28 cellular contexts compared by ENCODE assay signal in the genomic region with DNA sequence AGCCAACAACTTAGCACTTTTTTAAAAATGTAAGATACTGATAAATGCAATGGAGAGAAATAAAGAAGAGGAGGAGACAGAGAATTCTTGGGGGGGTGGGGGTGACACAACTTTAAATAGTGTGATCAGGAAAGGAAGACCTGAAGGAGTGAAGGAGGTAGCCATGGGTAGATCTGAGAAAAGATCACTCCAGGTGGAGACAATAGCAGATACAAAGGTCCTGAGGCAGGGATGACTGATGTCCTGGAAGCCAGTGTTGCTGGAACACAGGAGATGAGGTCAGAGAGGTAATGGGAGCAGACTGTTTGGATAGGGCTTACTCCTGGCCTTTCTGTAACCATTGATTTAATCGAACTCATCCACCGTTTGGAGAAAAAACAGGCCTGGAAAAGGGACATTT. TPM values are rescaled to one million over a fixed set of nuclear protein-coding genes. Genes with fewer than 3 reads are reported as not detected.
DNase-seq lines count a peak whose midpoint lies in the region; ATAC-seq and TF ChIP-seq lines count a peak whose summit lies in the region.
"Had no signal": no experiment of that assay in that cellular context is flagged by ENCODE, and none has a peak within 500 bp of the region (broad histone marks: within the 10 kb centered on the region; RNA-seq: fewer than 3 reads in every experiment).

No MANE protein-coding gene starts in this region.

- H3K4me3 Mint-ChIP-seq in MCF 10A (ENCODE audit: unreplicated experiment): no peak overlapping the region
- H3K4me3 Mint-ChIP-seq in activated naive CD4-positive, alpha-beta T cell treated with anti-CD3 and anti-CD28 coated beads, Interleukin-2, amount 10 ng/mL, durations not matched to agents 7 days and 5 days: no peak overlapping the region
- H3K4me3 Mint-ChIP-seq: CD14-positive monocyte; CD4-positive, alpha-beta memory T cell; CD4-positive, CD25-positive, alpha-beta regulatory T cell; CD8-positive, alpha-beta memory T cell had no signal

- no peaks in the 10 kb centered on the region for H3K9me3 Mint-ChIP-seq in MCF 10A (ENCODE audit: unreplicated experiment)
- H3K9me3 Mint-ChIP-seq in activated naive CD4-positive, alpha-beta T cell treated with anti-CD3 and anti-CD28 coated beads, Interleukin-2, amount 10 ng/mL, durations not matched to agents 7 days and 5 days: no peaks in the 10 kb centered on the region
- H3K9me3 Mint-ChIP-seq: CD4-positive, CD25-positive, alpha-beta regulatory T cell; CD8-positive, alpha-beta memory T cell had no signal

- no peak overlapping the region for H3K4me3 ChIP-seq in breast epithelium
- H3K4me3 ChIP-seq: BLaER1, GM12878 had no signal

- no peak for TF ChIP-seq POLR2A in breast epithelium (IDR thresholded peaks at IDR 0.05)

- TF ChIP-seq CTCF in MCF 10A (IDR thresholded peaks at IDR 0.05; ENCODE audit: unreplicated experiment) (no peak), breast epithelium (IDR thresholded peaks at IDR 0.05) (no peak)

- H3K4me1 Mint-ChIP-seq in MCF 10A (ENCODE audit: insufficient read depth, unreplicated experiment): peaks cover 59% of the 10 kb centered on the region
- H3K4me1 Mint-ChIP-seq in activated naive CD4-positive, alpha-beta T cell treated with anti-CD3 and anti-CD28 coated beads, Interleukin-2, amount 10 ng/mL, durations not matched to agents 7 days and 5 days: no peaks in the 10 kb centered on the region
- H3K4me1 Mint-ChIP-seq: CD14-positive monocyte; CD4-positive, alpha-beta memory T cell; CD4-positive, CD25-positive, alpha-beta regulatory T cell; CD8-positive, alpha-beta memory T cell had no signal

- H3K4me1 ChIP-seq in breast epithelium: peaks cover 3 to 4% of the 10 kb centered on the region in 2 donors
- H3K4me1 ChIP-seq: BE2C had no signal

- POLR2A ChIA-PET in MCF 10A (lab: Yijun Ruan, JAX): interaction anchor here (0.7 kb wide), 1 partner anchor 106 kb away, joined by 3 read pairs; no protein-coding TSS in a partner anchor

- H3K27me3 ChIP-seq in breast epithelium: no peaks in the 10 kb centered on the region
- H3K27me3 ChIP-seq: BE2C, BLaER1 had no signal

- H3K9me3 ChIP-seq in breast epithelium: no peaks in the 10 kb centered on the region
- H3K9me3 ChIP-seq: BE2C, BLaER1 had no signal

- no peaks in the 10 kb centered on the region for H3K27me3 Mint-ChIP-seq in MCF 10A (ENCODE audit: insufficient read depth, unreplicated experiment)
- peaks cover 23% of the 10 kb centered on the region for H3K27me3 Mint-ChIP-seq in activated naive CD4-positive, alpha-beta T cell treated with anti-CD3 and anti-CD28 coated beads, Interleukin-2, amount 10 ng/mL, durations not matched to agents 7 days and 5 days
- H3K27me3 Mint-ChIP-seq: CD4-positive, CD25-positive, alpha-beta regulatory T cell had no signal

- BruUV-seq in MCF 10A (replicated peaks; lab: Mats Ljungman, UMichigan): no TSS peak

- H3K36me3 ChIP-seq in breast epithelium: no peaks in the 10 kb centered on the region
- H3K36me3 ChIP-seq: BE2C, BLaER1 had no signal

- no peak overlapping the region for H3K27ac ChIP-seq in breast epithelium
- H3K27ac ChIP-seq: BLaER1 had no signal

- CTCF ChIA-PET in MCF 10A (lab: Yijun Ruan, JAX): interaction anchor here (0.7 to 7.4 kb wide), 4 partner anchors 13 to 60 kb away, joined by 3 to 65 read pairs (median 18); partner anchors contain the start of gene TRABD2B
- CTCF ChIA-PET in activated naive CD4-positive, alpha-beta T cell treated with anti-CD3 and anti-CD28 coated beads, Interleukin-2, amount 10 ng/mL, durations not matched to agents 7 days and 5 days (lab: Charles Lee): no interaction called here

- intact Hi-C loops in MCF 10A (cut with micrococcal nuclease) (no loop called here), breast epithelium (cut with DNase I; ENCODE audit: low total_unique reads) (no loop called here)

- no peaks in the 10 kb centered on the region for H3K36me3 Mint-ChIP-seq in MCF 10A (ENCODE audit: insufficient read depth, unreplicated experiment)
- H3K36me3 Mint-ChIP-seq in activated naive CD4-positive, alpha-beta T cell treated with anti-CD3 and anti-CD28 coated beads, Interleukin-2, amount 10 ng/mL, durations not matched to agents 7 days and 5 days: no peaks in the 10 kb centered on the region
- H3K36me3 Mint-ChIP-seq: CD14-positive monocyte; CD4-positive, alpha-beta memory T cell; CD4-positive, CD25-positive, alpha-beta regulatory T cell; CD8-positive, alpha-beta memory T cell had no signal

- peak overlapping the region; percentile 32 for H3K27ac Mint-ChIP-seq in MCF 10A (ENCODE audit: low read depth, unreplicated experiment)
- H3K27ac Mint-ChIP-seq in activated naive CD4-positive, alpha-beta T cell treated with anti-CD3 and anti-CD28 coated beads, Interleukin-2, amount 10 ng/mL, durations not matched to agents 7 days and 5 days: no peak overlapping the region
- H3K27ac Mint-ChIP-seq: CD4-positive, alpha-beta memory T cell; CD8-positive, alpha-beta memory T cell had no signal

- DNase-seq in MCF 10A (ENCODE audit: unreplicated experiment): no peak
- DNase-seq in breast epithelium (ENCODE audit: low spot score in 2 of 2): no peak
- DNase-seq in SK-N-DZ (ENCODE audit: low spot score): peak; percentile 39
- DNase-seq in left lobe of liver (ENCODE audit: low spot score): peak; percentile 7
- no peak for DNase-seq in NK-92 (lab: John Stamatoyannopoulos, UW; ENCODE audit: unreplicated experiment)
- no peak for DNase-seq in activated naive CD4-positive, alpha-beta T cell treated with anti-CD3 and anti-CD28 coated beads, Interleukin-2, amount 10 ng/mL, durations not matched to agents 7 days and 5 days
- DNase-seq in stimulated activated CD4-positive, alpha-beta T cell treated with anti-CD3 and anti-CD28 coated beads, Interleukin-2, amount 100 ng/mL, for 24 hours: no peak
- DNase-seq: 8988T; ACHN; BE2C; C1 segment of cervical spinal cord; CD4-positive, alpha-beta memory T cell; CD4-positive, CD25-positive, alpha-beta regulatory T cell; CD8-positive, alpha-beta memory T cell; COR-L47; DMS 273 treated with DMSO at 0.1 percent for 48 hours; DMS153; DMS79; DND-41; EL; GDM1 had no signal

- ATAC-seq in left lobe of liver: no peak
- ATAC-seq: GM12878 had no signal

RNA-seq across cellular contexts. Expression of gene TRABD2B, which starts 24.6 kb away (rescaled TPM):
- total RNA-seq in MCF 10A (2022): 0.96 and 2.6 TPM in 2 replicates
- total RNA-seq in breast epithelium: 1 to 10 TPM; 1.4 to 3.7 (median 2.3) TPM
- polyA plus RNA-seq in SK-N-DZ (2014; cell fraction: cytosol; rRNA removed): 0.03 TPM in 2 replicates
- polyA plus RNA-seq in SK-N-DZ (2014; cell fraction: nucleus; rRNA removed): 0.10 and 0.14 TPM in 2 replicates
- total RNA-seq in left lobe of liver: 15.1 TPM
- total RNA-seq: A673; CD4-positive, alpha-beta memory T cell; CD4-positive, CD25-positive, alpha-beta regulatory T cell; CD8-positive, alpha-beta memory T cell; Daoy; G401; GM12878 had no signal
- polyA plus RNA-seq: AG04450; CD14-positive monocyte; CD4-positive, alpha-beta memory T cell; CD4-positive, CD25-positive, alpha-beta regulatory T cell; CD8-positive, alpha-beta memory T cell; GM12878 had no signal

Comparison
In these comparisons a context has a peak if more than half of its experiments do, and no peak if none do; other contexts are left out.
1. DNase-seq: peak in SK-N-DZ (single experiment) and left lobe of liver (single experiment); none in MCF 10A (single experiment), breast epithelium (0 of 2), NK-92 (single experiment), activated naive CD4-positive, alpha-beta T cell treated with anti-CD3 and anti-CD28 coated beads, Interleukin-2, amount 10 ng/mL, durations not matched to agents 7 days and 5 days (single experiment) and stimulated activated CD4-positive, alpha-beta T cell treated with anti-CD3 and anti-CD28 coated beads, Interleukin-2, amount 100 ng/mL, for 24 hours (0 of 2).